In genomic region chr10:28047061-28047460, GRCh38 we compare ENCODE assay signal across 28 cellular contexts. TPM values are rescaled to one million over a fixed set of nuclear protein-coding genes. Genes with fewer than 3 reads are reported as not detected.
DNase-seq lines count a peak whose midpoint lies in the region; ATAC-seq and TF ChIP-seq lines count a peak whose summit lies in the region.
"Had no signal": no experiment of that assay in that cellular context is flagged by ENCODE, and none has a peak within 500 bp of the region (broad histone marks: within the 10 kb centered on the region; RNA-seq: fewer than 3 reads in every experiment).

No MANE protein-coding gene starts in this region.

- in situ Hi-C loops in GM23248 (cut with MboI), result no loop called here

- POLR2A ChIA-PET in A673 (lab: Charles Lee; ENCODE audit: low non-redundant PET), result no interaction called here

- CTCF ChIA-PET in A673 (lab: Charles Lee), result no interaction called here

- H3K79me2 ChIP-seq in GM23248 (ENCODE audit: insufficient read depth), result no peaks in the 10 kb centered on the region

- no peaks in the 10 kb centered on the region for H3K9me2 ChIP-seq in GM23248 (ENCODE audit: insufficient read depth)
- H3K9me2 ChIP-seq: SK-N-SH had no signal

- H3K9ac ChIP-seq in GM23248, result no peak overlapping the region
- H3K9ac ChIP-seq: BLaER1, SK-N-SH had no signal

- no peaks in the 10 kb centered on the region for H3K27me3 ChIP-seq in A673 (replicated peaks; ENCODE audit: insufficient read depth, low read depth, low read length, poor library complexity)
- H3K27me3 ChIP-seq in GM23248 (replicated peaks; ENCODE audit: insufficient read depth), result no peaks in the 10 kb centered on the region
- H3K27me3 ChIP-seq in SJCRH30, result no peaks in the 10 kb centered on the region
- H3K27me3 ChIP-seq: BLaER1 had no signal

- no TSS peak for BruUV-seq in A673 (replicated peaks; lab: Mats Ljungman, UMichigan)

- H3K4me1 ChIP-seq in A673 (ENCODE audit: insufficient read depth, low read length, poor library complexity, severe bottlenecking) (no peaks in the 10 kb centered on the region), GM23248 (ENCODE audit: insufficient read depth) (peaks cover 8% of the 10 kb centered on the region), SJCRH30 (peaks cover 31% of the 10 kb centered on the region)
- H3K4me1 ChIP-seq: BLaER1 had no signal

- peak; percentile 6 for DNase-seq in A673 (ENCODE audit: low spot score)
- DNase-seq in GM23248, result no peak
- peak in 1 of 2 experiments; percentile 76 for DNase-seq in SJCRH30
- peak; percentile 5 for DNase-seq in fibroblast of villous mesenchyme (ENCODE audit: low read depth)
- no peak for DNase-seq in NCI-H524 treated with DMSO at 0.1 percent for 48 hours (lab: John Stamatoyannopoulos, UW)
- no peak for DNase-seq in endothelial cell (ENCODE audit: low spot score)
- DNase-seq in HPDE6-E6E7 (ENCODE audit: extremely low spot score), result no peak
- DNase-seq: ACHN; CD4-positive, CD25-positive, alpha-beta regulatory T cell; DMS153; DND-41; Karpas-422; NCI-H1092 treated with DMSO at 0.1 percent for 48 hours; NCI-H1436; NCI-H187; NCI-H2081 treated with DMSO at 0.1 percent for 48 hours; NCI-H2171 treated with DMSO at 0.1 percent for 48 hours; NCI-H345; NCI-H510A treated with DMSO at 0.1 percent for 48 hours; NCI-H774; SHP77 treated with DMSO at 0.1 percent for 48 hours; SK-N-SH; SW 1271 had no signal

- H3K9me3 ChIP-seq in A673 (ENCODE audit: low read depth, low read length, poor library complexity, severe bottlenecking), result no peaks in the 10 kb centered on the region
- no peaks in the 10 kb centered on the region for H3K9me3 ChIP-seq in GM23248 (ENCODE audit: low read depth)
- H3K9me3 ChIP-seq in SJCRH30 (replicated peaks), result 0 out of 2 replicates have a peak, but pooled peaks cover 5% of the 10 kb centered on the region
- H3K9me3 ChIP-seq: BLaER1, SK-N-SH had no signal

- no peaks in the 10 kb centered on the region for H3K9me3 Mint-ChIP-seq in endothelial cell (ENCODE audit: unreplicated experiment)
- H3K9me3 Mint-ChIP-seq: T-helper 1 cell treated with Interleukin-12 subunit alpha and Interleukin-12 subunit beta and Interleukin-4 antibody, amounts not matched to agents 30 μg/mL and 1 μg/mL, for 36 hours had no signal

- no peak for ATAC-seq in HG02759 (IDR thresholded peaks at IDR 0.05; ENCODE audit: unreplicated experiment)

- intact Hi-C loops in A673 (cut with micrococcal nuclease; ENCODE audit: unreplicated experiment), result no loop called here

- no peak for TF ChIP-seq CTCF in A673 (conservative IDR thresholded peaks at IDR 0.05; ENCODE audit: low read depth, low read length)
- TF ChIP-seq CTCF in fibroblast of villous mesenchyme (IDR thresholded peaks at IDR 0.05; ENCODE audit: insufficient read depth, low read depth, low read length), result no peak
- TF ChIP-seq CTCF in endothelial cell (IDR thresholded peaks at IDR 0.05; ENCODE audit: unreplicated experiment), result no peak

- H2AFZ ChIP-seq in GM23248, result peak overlapping the region; percentile 33; the same call in 1 of the 2 replicates

- H4K20me1 ChIP-seq in GM23248 (ENCODE audit: insufficient read depth), result no peaks in the 10 kb centered on the region
- H4K20me1 ChIP-seq: BLaER1 had no signal

- H3K4me1 Mint-ChIP-seq in endothelial cell (ENCODE audit: unreplicated experiment), result peaks cover 14% of the 10 kb centered on the region
- H3K4me1 Mint-ChIP-seq: CD4-positive, CD25-positive, alpha-beta regulatory T cell had no signal

- H3K27me3 Mint-ChIP-seq in endothelial cell (ENCODE audit: unreplicated experiment), result no peaks in the 10 kb centered on the region
- H3K27me3 Mint-ChIP-seq: CD4-positive, CD25-positive, alpha-beta regulatory T cell had no signal

- no peaks in the 10 kb centered on the region for H3K36me3 Mint-ChIP-seq in endothelial cell (ENCODE audit: low read depth, unreplicated experiment)

- no peak overlapping the region for H3K4me2 ChIP-seq in GM23248 (ENCODE audit: unreplicated experiment)
- H3K4me2 ChIP-seq: BLaER1, SK-N-SH had no signal

- no peak overlapping the region for H3K27ac Mint-ChIP-seq in endothelial cell (ENCODE audit: unreplicated experiment)
- H3K27ac Mint-ChIP-seq: CD4-positive, CD25-positive, alpha-beta regulatory T cell; T-helper 1 cell treated with Interleukin-12 subunit alpha and Interleukin-12 subunit beta and Interleukin-4 antibody, amounts not matched to agents 30 μg/mL and 1 μg/mL, for 36 hours had no signal

- no peaks in the 10 kb centered on the region for H3K36me3 ChIP-seq in A673 (ENCODE audit: insufficient read depth, low read length, poor library complexity, severe bottlenecking)
- H3K36me3 ChIP-seq in GM23248 (ENCODE audit: low read depth), result no peaks in the 10 kb centered on the region
- no peaks in the 10 kb centered on the region for H3K36me3 ChIP-seq in SJCRH30
- H3K36me3 ChIP-seq: BLaER1 had no signal

- H3K4me3 ChIP-seq in A673 (ENCODE audit: low read depth, low read length, poor library complexity, severe bottlenecking), result no peak overlapping the region
- no peak overlapping the region for H3K4me3 ChIP-seq in GM23248
- H3K4me3 ChIP-seq in SJCRH30, result peak overlapping the region; percentile 7
- no peak overlapping the region for H3K4me3 ChIP-seq in fibroblast of villous mesenchyme (ENCODE audit: low read depth, low read length)
- H3K4me3 ChIP-seq: BLaER1 had no signal

- H3K27ac ChIP-seq in A673 (ENCODE audit: low read depth, low read length, poor library complexity, severe bottlenecking) (no peak overlapping the region), GM23248 (no peak overlapping the region), SJCRH30 (peak overlapping the region; percentile 78)
- H3K27ac ChIP-seq: 22Rv1, BLaER1 had no signal

- no peak overlapping the region for H3K4me3 Mint-ChIP-seq in endothelial cell (ENCODE audit: unreplicated experiment)
- H3K4me3 Mint-ChIP-seq: CD4-positive, CD25-positive, alpha-beta regulatory T cell; T-helper 1 cell treated with Interleukin-12 subunit alpha and Interleukin-12 subunit beta and Interleukin-4 antibody, amounts not matched to agents 30 μg/mL and 1 μg/mL, for 36 hours had no signal

- H3F3A ChIP-seq in GM23248 (ENCODE audit: insufficient read depth), result no peaks in the 10 kb centered on the region

- 73 to 74% methylated on average over 4 of the region's 4 CpGs for WGBS in GM23248 (ENCODE audit: low coverage in 1 of 2, low lambda C conversion rate in 2 of 2, missing lambda C conversion rate in 2 of 2), 2 experiments

RNA-seq across cellular contexts. Expression of gene ODAD2, which starts 48.2 kb away (rescaled TPM):
- 1.2 and 3.2 TPM in 2 replicates for total RNA-seq in A673 (2021)
- total RNA-seq in GM23248 (2014; rRNA removed; shearing (Covaris generic)), result 1.0 and 1.5 TPM in 2 replicates
- 1.7 and 1.8 TPM in 2 replicates for polyA plus RNA-seq in GM23248 (2016; fragmentation: Nextera tagmentation; extraction: Ambion mirVana)
- total RNA-seq in SJCRH30 (2014; rRNA removed; shearing (Covaris generic)), result 6.8 and 9.8 TPM in 2 replicates
- total RNA-seq in fibroblast of villous mesenchyme, result 3.2 and 4.3 TPM in 2 replicates
- 3.9 TPM for total RNA-seq in endothelial cell (ENCODE audit: unreplicated experiment)
- total RNA-seq: CD4-positive, CD25-positive, alpha-beta regulatory T cell; G401 had no signal
- polyA plus RNA-seq: CD4-positive, CD25-positive, alpha-beta regulatory T cell; SK-N-SH had no signal

Comparison
In these comparisons a context has a peak if more than half of its experiments do, and no peak if none do; other contexts are left out.
1. DNase-seq: peak in A673 (single experiment) and fibroblast of villous mesenchyme (single experiment); none in GM23248 (single experiment), NCI-H524 treated with DMSO at 0.1 percent for 48 hours (single experiment), endothelial cell (single experiment) and HPDE6-E6E7 (single experiment).